In the genomic region with DNA sequence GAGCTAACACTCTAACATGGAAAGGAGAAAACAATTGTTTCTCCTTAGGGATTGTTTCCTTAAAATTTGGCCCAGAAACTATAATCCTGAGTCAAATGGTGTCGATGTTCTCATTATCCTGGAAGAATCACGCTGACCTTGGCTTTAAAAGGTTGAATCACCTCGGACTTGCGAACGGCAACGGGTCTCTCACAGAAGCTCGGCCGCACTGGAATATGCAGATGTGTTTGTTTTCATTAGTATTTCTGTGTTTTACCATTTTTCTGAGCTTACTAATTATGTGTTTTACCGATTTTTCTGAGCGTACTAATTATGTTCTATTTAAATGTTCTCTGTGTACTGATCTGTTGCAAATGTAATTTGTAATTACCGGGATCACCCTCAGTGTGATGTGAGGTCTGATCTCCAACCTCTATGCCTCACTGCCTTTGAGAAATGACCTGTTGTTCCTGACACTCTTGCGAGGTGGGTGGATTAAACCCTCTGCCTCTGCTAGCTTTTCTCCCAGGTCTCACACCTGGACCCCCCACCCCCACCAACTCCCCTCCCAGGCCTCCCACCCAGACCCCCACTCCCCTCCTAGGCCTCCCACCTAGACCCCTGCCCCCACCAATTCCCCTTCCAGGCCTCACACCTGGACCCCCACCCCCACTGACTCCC, we compare ENCODE assay signal across 13 cellular contexts. TPM values are rescaled to one million over a fixed set of nuclear protein-coding genes. Genes with fewer than 3 reads are reported as not detected.
DNase-seq lines count a peak whose midpoint lies in the region; ATAC-seq, FAIRE-seq and TF ChIP-seq lines count a peak whose summit lies in the region.
"Had no signal": no experiment of that assay in that cellular context is flagged by ENCODE, and none has a peak within 500 bp of the region (broad histone marks: within the 10 kb centered on the region; RNA-seq: fewer than 3 reads in every experiment).

No MANE protein-coding gene starts in this region.

- H2AFZ ChIP-seq in SK-N-SH (ENCODE audit: low read depth) (no peak overlapping the region), GM12878 (ENCODE audit: control insufficient read depth, low read depth, low read length) (no peak overlapping the region)

- no peaks in the 10 kb centered on the region; a peak in 1 of 4 replicates for H3K4me1 ChIP-seq in SK-N-SH (ENCODE audit: control insufficient read depth in 1 of 2, insufficient read depth in 2 of 2, low read depth in 1 of 2, low read length in 1 of 2)
- H3K4me1 ChIP-seq in GM12878 (ENCODE audit: control insufficient read depth, insufficient read depth, low read length): no peaks in the 10 kb centered on the region
- H3K4me1 ChIP-seq in sigmoid colon: no peaks in the 10 kb centered on the region
- H3K4me1 ChIP-seq: colonic mucosa had no signal

- no peak for FAIRE-seq in GM12878 (lab: Jason Lieb, UNC)

- no peak for TF ChIP-seq CTCF in SK-N-SH (IDR thresholded peaks at IDR 0.05)
- no peak for TF ChIP-seq CTCF in GM12878 (IDR thresholded peaks at IDR 0.05 in 2 of 3, conservative IDR thresholded peaks at IDR 0.05 in 1 of 3; ENCODE audit: control insufficient read depth in 2 of 3, extremely low read depth in 1 of 3, insufficient read depth in 1 of 3, low read depth in 3 of 3, low read length in 3 of 3)
- TF ChIP-seq CTCF in sigmoid colon (IDR thresholded peaks at IDR 0.05): no peak

- no TSS peak for BruUV-seq in GM12878 (replicated peaks; lab: Mats Ljungman, UMichigan)

- CTCF ChIA-PET in SK-N-SH (lab: Yijun Ruan, JAX): no interaction called here
- CTCF ChIA-PET in GM12878 (lab: Yijun Ruan, JAX): interaction anchor here (0.7 kb wide), 1 partner anchor 11 kb away, joined by 3 read pairs; no protein-coding TSS in a partner anchor

- TF ChIP-seq POLR2A in GM12878 (IDR thresholded peaks at IDR 0.05; ENCODE audit: low read depth, low read length): no peak
- no peak for TF ChIP-seq POLR2A in sigmoid colon (IDR thresholded peaks at IDR 0.05)

- TF ChIP-seq EP300 in SK-N-SH (IDR thresholded peaks at IDR 0.05; ENCODE audit: borderline replicate concordance in 1 of 2, low read depth in 1 of 2, low read length in 1 of 2) (no peak), GM12878 (IDR thresholded peaks at IDR 0.05; ENCODE audit: borderline replicate concordance in 1 of 2, control insufficient read depth in 1 of 2, low read depth in 2 of 2, low read length in 2 of 2) (no peak), sigmoid colon (IDR thresholded peaks at IDR 0.05) (no peak)

- WGBS in SK-N-SH (ENCODE audit: low lambda C conversion rate): 62% methylated on average over 12 of the region's 12 CpGs
- 43% methylated on average over 12 of the region's 12 CpGs for WGBS in GM12878 (ENCODE audit: insufficient coverage, insufficient replicate concordance, low lambda C conversion rate, missing lambda C conversion rate)
- 66 to 76% methylated on average over 12 of the region's 12 CpGs for WGBS in sigmoid colon, 2 donors

- intact Hi-C loops in GM12878 (cut with micrococcal nuclease; ENCODE audit: unreplicated experiment) (no loop called here), sigmoid colon (cut with DNase I) (no loop called here)

- H3K4me2 ChIP-seq in SK-N-SH: no peak overlapping the region
- H3K4me2 ChIP-seq in GM12878 (ENCODE audit: control insufficient read depth, insufficient read depth): no peak overlapping the region
- H3K4me2 ChIP-seq: smooth muscle cell had no signal

- H4K20me1 ChIP-seq in SK-N-SH (ENCODE audit: insufficient read depth): no peaks in the 10 kb centered on the region
- H4K20me1 ChIP-seq in GM12878 (ENCODE audit: control insufficient read depth, insufficient read depth): no peaks in the 10 kb centered on the region

- no peak for TF ChIP-seq RAD21 in SK-N-SH (IDR thresholded peaks at IDR 0.05; ENCODE audit: low read length)
- TF ChIP-seq RAD21 in GM12878 (IDR thresholded peaks at IDR 0.05; ENCODE audit: insufficient read depth, low read depth, low read length): no peak

- DNase-seq in SK-N-SH (peak; percentile 14), NAMALWA (ENCODE audit: low spot score) (peak; percentile 51), GM12878 (ENCODE audit: low read depth, low spot score) (no peak), sigmoid colon (peak; percentile 14), NOMO-1 treated with DMSO at 0.1 percent for 48 hours (lab: John Stamatoyannopoulos, UW; ENCODE audit: unreplicated experiment) (no peak)
- DNase-seq in activated CD4-positive, alpha-beta T cell treated with anti-CD3 and anti-CD28 coated beads, Interleukin-2, amount 50 U/mL, for 4 hours: no peak
- no peak for DNase-seq in activated naive CD4-positive, alpha-beta T cell treated with anti-CD3 and anti-CD28 coated beads, Interleukin-2, amount 50 U/mL, for 16 hours
- DNase-seq: colonic mucosa; naive thymus-derived CD4-positive, alpha-beta T cell; NCI-H1436 treated with DMSO at 0.1 percent for 48 hours had no signal

- in situ Hi-C loops in GM12878 (cut with MboI): no loop called here

- no peak overlapping the region for H3K27ac ChIP-seq in SK-N-SH (ENCODE audit: low read depth in 2 of 2, low read length in 1 of 2)
- H3K27ac ChIP-seq in GM12878 (ENCODE audit: control insufficient read depth, insufficient read depth): no peak overlapping the region
- H3K27ac ChIP-seq in sigmoid colon: no peak overlapping the region
- H3K27ac ChIP-seq: colonic mucosa had no signal

- no peaks in the 10 kb centered on the region for H3K36me3 ChIP-seq in SK-N-SH (replicated peaks in 1 of 2; ENCODE audit: control insufficient read depth in 1 of 2, insufficient read depth in 2 of 2, low read length in 1 of 2)
- no peaks in the 10 kb centered on the region for H3K36me3 ChIP-seq in GM12878 (ENCODE audit: control insufficient read depth in 2 of 2, insufficient read depth in 2 of 2, low read length in 1 of 2)
- no peaks in the 10 kb centered on the region for H3K36me3 ChIP-seq in sigmoid colon
- H3K36me3 ChIP-seq: colonic mucosa had no signal

- H3K79me2 ChIP-seq in SK-N-SH (ENCODE audit: insufficient read depth) (no peaks in the 10 kb centered on the region), GM12878 (ENCODE audit: control insufficient read depth, insufficient read depth, low read length) (no peaks in the 10 kb centered on the region)

- ATAC-seq in SK-N-SH treated with all-trans-retinoic acid at 6 μM for 48 hours (no peak), GM12878 (no peak)
- ATAC-seq: naive thymus-derived CD4-positive, alpha-beta T cell had no signal

- RAD21 ChIA-PET in GM12878 (lab: Charles Lee; ENCODE audit: unreplicated experiment): no interaction called here

- no peaks in the 10 kb centered on the region for H3F3A ChIP-seq in SK-N-SH (replicated peaks; ENCODE audit: insufficient read depth)

- H3K27me3 ChIP-seq in SK-N-SH (ENCODE audit: insufficient read depth) (no peaks in the 10 kb centered on the region), GM12878 (replicated peaks in 1 of 2; ENCODE audit: control insufficient read depth in 2 of 2, insufficient read depth in 2 of 2, low read length in 1 of 2) (no peaks in the 10 kb centered on the region), sigmoid colon (peaks cover 0 to 12% (median 0%) of the 10 kb centered on the region in 3 donors)

- SMC1A ChIA-PET in GM12878 (lab: Charles Lee; ENCODE audit: uncharacterized antibody, unreplicated experiment): no interaction called here

- H3K9me3 ChIP-seq in SK-N-SH (no peaks in the 10 kb centered on the region), GM12878 (replicated peaks; ENCODE audit: control insufficient read depth, insufficient read depth, low read length) (no peaks in the 10 kb centered on the region), sigmoid colon (no peaks in the 10 kb centered on the region)
- H3K9me3 ChIP-seq: colonic mucosa had no signal

- H3K9me2 ChIP-seq in SK-N-SH: no peaks in the 10 kb centered on the region

- POLR2A ChIA-PET in SK-N-SH (lab: Yijun Ruan, JAX) (no interaction called here), GM12878 (lab: Charles Lee) (no interaction called here)

- H3K4me3 ChIP-seq in SK-N-SH (ENCODE audit: low read depth in 2 of 2, low read length in 1 of 2): no peak overlapping the region
- H3K4me3 ChIP-seq in GM12878: no peak overlapping the region
- no peak overlapping the region for H3K4me3 ChIP-seq in sigmoid colon
- H3K4me3 ChIP-seq: colonic mucosa, smooth muscle cell had no signal

- H3K9ac ChIP-seq in SK-N-SH (no peak overlapping the region), GM12878 (ENCODE audit: control insufficient read depth, insufficient read depth, low read length) (no peak overlapping the region)

RNA-seq across cellular contexts. Expression of a gene that starts 38.3 kb away (rescaled TPM):
- polyA plus RNA-seq in SK-N-SH (2012; rRNA removed) (0.64 and 0.80 TPM in 2 replicates), GM12878 (2011; rRNA removed) (not detected in 2 replicates), GM12878 (2014; fragmentation: Illumina TruSeq; extraction: Trizol) (not detected in 2 replicates), GM12878 (2014; fragmentation: Nextera tagmentation; extraction: Ambion mirVana) (not detected), GM12878 (2014; rRNA removed) (not detected in 2 replicates), GM12878 (2016; fragmentation: Nextera tagmentation; extraction: Ambion mirVana) (not detected), sigmoid colon (1 to 10 TPM in 1 of 3 donors, not detected in 2; 1.7 TPM)
- 0.26 and 0.68 TPM in 2 replicates for polyA plus RNA-seq in SK-N-SH (2012; cell fraction: cytosol; rRNA removed)
- polyA plus RNA-seq in SK-N-SH (2012; cell fraction: nucleus; rRNA removed): 1.1 and 3.0 TPM in 2 replicates
- not detected in 2 replicates for total RNA-seq in GM12878 (2013; cell fraction: nucleolus; rRNA removed)
- total RNA-seq in GM12878 (2014; rRNA removed) (not detected in 2 replicates), GM12878 (2014; rRNA removed; fragmentation: Illumina TruSeq; extraction: Trizol) (not detected in 2 replicates), GM12878 (2021) (0.13 and 0.24 TPM in 2 replicates), sigmoid colon (1 to 10 TPM; 1.8 to 3.2 (median 2.4) TPM)
- not detected for polyA plus RNA-seq in GM12878 (2011; ENCODE audit: low read depth)
- polyA plus RNA-seq in GM12878 (2011; cell fraction: cytosol; rRNA removed): not detected in 2 replicates
- not detected in 2 replicates for polyA plus RNA-seq in GM12878 (2011; cell fraction: nucleus; rRNA removed)
- 0.06 TPM in 1 of 2 replicates, not detected in the other for polyA plus RNA-seq in GM12878 (2012)
- polyA minus RNA-seq in GM12878 (2011; rRNA and poly(A)+ RNA removed): not detected in 2 replicates
- not detected in 2 replicates for polyA minus RNA-seq in GM12878 (2011; cell fraction: cytosol; rRNA and poly(A)+ RNA removed)
- not detected in 2 replicates for polyA minus RNA-seq in GM12878 (2011; cell fraction: nucleus; rRNA and poly(A)+ RNA removed)
- total RNA-seq: T-helper 2 cell treated with Interferon-gamma antibody and Interleukin-4, amounts not matched to agents 100 ng/mL and 5 ng/mL, for 36 hours had no signal
- polyA plus RNA-seq: naive thymus-derived CD4-positive, alpha-beta T cell had no signal

RNA-seq across cellular contexts. Expression of a gene that starts 42.0 kb away (rescaled TPM):
- polyA plus RNA-seq in SK-N-SH (2012; rRNA removed) (42.6 and 55.4 TPM in 2 replicates), GM12878 (2011; rRNA removed) (10.0 and 26.9 TPM in 2 replicates), GM12878 (2014; fragmentation: Illumina TruSeq; extraction: Trizol) (2.0 and 5.3 TPM in 2 replicates), GM12878 (2014; fragmentation: Nextera tagmentation; extraction: Ambion mirVana) (1 to 10 TPM in 1 of 2 experiments, under 1 TPM in 1; 0.47 to 1.0 TPM), GM12878 (2014; rRNA removed) (22.0 and 29.3 TPM in 2 replicates), GM12878 (2016; fragmentation: Nextera tagmentation; extraction: Ambion mirVana) (10 to 100 TPM; 31.2 to 39.5 TPM), sigmoid colon (10 to 100 TPM; 27.0 to 41.2 (median 36.9) TPM)
- 21.1 and 39.4 TPM in 2 replicates for polyA plus RNA-seq in SK-N-SH (2012; cell fraction: cytosol; rRNA removed)
- polyA plus RNA-seq in SK-N-SH (2012; cell fraction: nucleus; rRNA removed): 37.6 and 42.4 TPM in 2 replicates
- 22.5 and 27.2 TPM in 2 replicates for total RNA-seq in GM12878 (2013; cell fraction: nucleolus; rRNA removed)
- total RNA-seq in GM12878 (2014; rRNA removed) (15.4 and 21.2 TPM in 2 replicates), GM12878 (2014; rRNA removed; fragmentation: Illumina TruSeq; extraction: Trizol) (4.3 and 5.6 TPM in 2 replicates), GM12878 (2021) (36.5 and 36.8 TPM in 2 replicates), sigmoid colon (10 to 100 TPM; 25.0 to 39.1 (median 36.0) TPM)
- polyA plus RNA-seq in GM12878 (2011; ENCODE audit: low read depth): 7.0 TPM
- 29.3 and 37.1 TPM in 2 replicates for polyA plus RNA-seq in GM12878 (2011; cell fraction: cytosol; rRNA removed)
- polyA plus RNA-seq in GM12878 (2011; cell fraction: nucleus; rRNA removed): 54.0 and 62.2 TPM in 2 replicates
- polyA plus RNA-seq in GM12878 (2012): 20.7 and 23.8 TPM in 2 replicates
- polyA minus RNA-seq in GM12878 (2011; rRNA and poly(A)+ RNA removed): 31.4 and 39.1 TPM in 2 replicates
- 11.6 and 13.1 TPM in 2 replicates for polyA minus RNA-seq in GM12878 (2011; cell fraction: cytosol; rRNA and poly(A)+ RNA removed)
- polyA minus RNA-seq in GM12878 (2011; cell fraction: nucleus; rRNA and poly(A)+ RNA removed): 16.9 and 32.7 TPM in 2 replicates

Comparison
In these comparisons a context has a peak if more than half of its experiments do, and no peak if none do; other contexts are left out.
1. DNase-seq: peak in SK-N-SH (single experiment), NAMALWA (single experiment) and sigmoid colon (single experiment); none in GM12878 (single experiment), NOMO-1 treated with DMSO at 0.1 percent for 48 hours (single experiment), activated CD4-positive, alpha-beta T cell treated with anti-CD3 and anti-CD28 coated beads, Interleukin-2, amount 50 U/mL, for 4 hours (0 of 2) and activated naive CD4-positive, alpha-beta T cell treated with anti-CD3 and anti-CD28 coated beads, Interleukin-2, amount 50 U/mL, for 16 hours (single experiment).